In the genomic region with DNA sequence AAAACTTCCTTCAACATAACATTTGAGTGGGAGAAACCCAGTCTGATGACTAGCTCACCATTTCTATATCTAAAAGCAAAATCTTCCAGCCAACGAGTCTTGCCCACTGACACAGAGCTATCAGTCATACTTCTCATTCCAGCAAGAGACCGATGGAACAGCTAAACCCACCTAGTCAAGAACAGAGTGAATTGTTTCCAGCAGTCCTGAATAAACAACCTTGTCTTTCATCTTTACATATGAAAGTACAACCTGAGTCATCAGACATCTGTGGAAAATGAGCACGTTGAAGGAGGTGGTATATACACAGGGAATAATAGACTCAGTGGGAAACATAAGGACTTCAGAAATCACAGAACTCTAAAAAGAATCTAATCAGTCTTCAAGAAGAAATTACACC, we compare ENCODE assay signal across 26 cellular contexts. TPM values are rescaled to one million over a fixed set of nuclear protein-coding genes. Genes with fewer than 3 reads are reported as not detected.
"Had no signal": no experiment of that assay in that cellular context is flagged by ENCODE, and none has a peak within 500 bp of the region (broad histone marks: within the 10 kb centered on the region; RNA-seq: fewer than 3 reads in every experiment).

No MANE protein-coding gene starts in this region.

- DNase-seq: activated CD4-positive, alpha-beta memory T cell treated with anti-CD3 and anti-CD28 coated beads for 36 hours; activated CD4-positive, alpha-beta T cell treated with anti-CD3 and anti-CD28 coated beads, Interleukin-2, amount 10 ng/mL, durations not matched to agents 7 days and 5 days; activated CD4-positive, CD25-positive, alpha-beta regulatory T cell; activated CD8-positive, alpha-beta memory T cell treated with anti-CD3 and anti-CD28 coated beads for 24 hours; activated gamma-delta T cell; activated naive CD4-positive, alpha-beta T cell treated with anti-CD3 and anti-CD28 coated beads for 36 hours; activated T-cell treated with anti-CD3 and anti-CD28 coated beads, Interleukin-2, amount 50 U/mL, for 4 hours; amygdala; brain microvascular endothelial cell; cerebellar nuclear complex; Karpas-422; MM.1S; NCI-H1694; NCI-H2029; NCI-H226; NCI-H526; Peyer's patch; Right ventricle myocardium superior; SJCRH30; SK-N-SH; T-helper 1 cell had no signal

- ATAC-seq: activated T-cell treated with anti-CD3 and anti-CD28 coated beads, Interleukin-2, amount 50 U/mL, for 4 hours had no signal

- FAIRE-seq: astrocyte, colon had no signal

RNA-seq across cellular contexts. Expression of a gene that starts 23.8 kb away (rescaled TPM):
- total RNA-seq: activated CD4-positive, alpha-beta memory T cell treated with anti-CD3 and anti-CD28 coated beads for 36 hours; activated CD4-positive, alpha-beta T cell treated with anti-CD3 and anti-CD28 coated beads, Interleukin-2, amount 10 ng/mL, durations not matched to agents 7 days and 5 days; activated naive CD4-positive, alpha-beta T cell treated with anti-CD3 and anti-CD28 coated beads for 36 hours; activated T-cell treated with anti-CD3 and anti-CD28 coated beads, Interleukin-2, amount 50 U/mL, for 4 hours; astrocyte; cardiac septum; NCI-H460; Peyer's patch; Right ventricle myocardium superior; SJCRH30; T-helper 2 cell treated with Interferon-gamma antibody and Interleukin-4, amounts not matched to agents 100 ng/mL and 5 ng/mL, for 36 hours had no signal
